ENCODE assay signal across 1 cellular context in the genomic region with DNA sequence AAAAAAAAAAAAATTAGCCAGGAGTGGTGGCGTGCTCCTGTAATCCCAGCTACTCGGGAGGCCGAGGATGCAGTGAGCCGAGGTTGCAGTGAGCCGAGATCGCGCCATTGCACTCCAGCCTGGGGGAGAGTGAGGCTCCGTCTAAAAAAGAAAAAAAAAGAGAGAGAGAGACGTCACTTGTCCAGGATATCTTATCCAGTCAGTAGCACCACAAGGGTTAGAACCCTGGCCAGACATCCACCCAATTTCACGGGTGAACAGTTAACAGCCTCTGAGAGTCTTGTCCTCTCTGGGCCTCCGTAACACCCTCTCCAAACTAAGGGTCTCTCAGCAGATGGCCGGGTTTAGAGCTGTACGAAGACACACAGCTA.
TF ChIP-seq lines count a peak whose summit lies in the region.

No MANE protein-coding gene starts in this region.

TF ChIP-seq in GM23338, 12 proteins besides CTCF, POLR2A, EP300 and RAD21 (continued from another document):
- TF ChIP-seq, protein P1, sequence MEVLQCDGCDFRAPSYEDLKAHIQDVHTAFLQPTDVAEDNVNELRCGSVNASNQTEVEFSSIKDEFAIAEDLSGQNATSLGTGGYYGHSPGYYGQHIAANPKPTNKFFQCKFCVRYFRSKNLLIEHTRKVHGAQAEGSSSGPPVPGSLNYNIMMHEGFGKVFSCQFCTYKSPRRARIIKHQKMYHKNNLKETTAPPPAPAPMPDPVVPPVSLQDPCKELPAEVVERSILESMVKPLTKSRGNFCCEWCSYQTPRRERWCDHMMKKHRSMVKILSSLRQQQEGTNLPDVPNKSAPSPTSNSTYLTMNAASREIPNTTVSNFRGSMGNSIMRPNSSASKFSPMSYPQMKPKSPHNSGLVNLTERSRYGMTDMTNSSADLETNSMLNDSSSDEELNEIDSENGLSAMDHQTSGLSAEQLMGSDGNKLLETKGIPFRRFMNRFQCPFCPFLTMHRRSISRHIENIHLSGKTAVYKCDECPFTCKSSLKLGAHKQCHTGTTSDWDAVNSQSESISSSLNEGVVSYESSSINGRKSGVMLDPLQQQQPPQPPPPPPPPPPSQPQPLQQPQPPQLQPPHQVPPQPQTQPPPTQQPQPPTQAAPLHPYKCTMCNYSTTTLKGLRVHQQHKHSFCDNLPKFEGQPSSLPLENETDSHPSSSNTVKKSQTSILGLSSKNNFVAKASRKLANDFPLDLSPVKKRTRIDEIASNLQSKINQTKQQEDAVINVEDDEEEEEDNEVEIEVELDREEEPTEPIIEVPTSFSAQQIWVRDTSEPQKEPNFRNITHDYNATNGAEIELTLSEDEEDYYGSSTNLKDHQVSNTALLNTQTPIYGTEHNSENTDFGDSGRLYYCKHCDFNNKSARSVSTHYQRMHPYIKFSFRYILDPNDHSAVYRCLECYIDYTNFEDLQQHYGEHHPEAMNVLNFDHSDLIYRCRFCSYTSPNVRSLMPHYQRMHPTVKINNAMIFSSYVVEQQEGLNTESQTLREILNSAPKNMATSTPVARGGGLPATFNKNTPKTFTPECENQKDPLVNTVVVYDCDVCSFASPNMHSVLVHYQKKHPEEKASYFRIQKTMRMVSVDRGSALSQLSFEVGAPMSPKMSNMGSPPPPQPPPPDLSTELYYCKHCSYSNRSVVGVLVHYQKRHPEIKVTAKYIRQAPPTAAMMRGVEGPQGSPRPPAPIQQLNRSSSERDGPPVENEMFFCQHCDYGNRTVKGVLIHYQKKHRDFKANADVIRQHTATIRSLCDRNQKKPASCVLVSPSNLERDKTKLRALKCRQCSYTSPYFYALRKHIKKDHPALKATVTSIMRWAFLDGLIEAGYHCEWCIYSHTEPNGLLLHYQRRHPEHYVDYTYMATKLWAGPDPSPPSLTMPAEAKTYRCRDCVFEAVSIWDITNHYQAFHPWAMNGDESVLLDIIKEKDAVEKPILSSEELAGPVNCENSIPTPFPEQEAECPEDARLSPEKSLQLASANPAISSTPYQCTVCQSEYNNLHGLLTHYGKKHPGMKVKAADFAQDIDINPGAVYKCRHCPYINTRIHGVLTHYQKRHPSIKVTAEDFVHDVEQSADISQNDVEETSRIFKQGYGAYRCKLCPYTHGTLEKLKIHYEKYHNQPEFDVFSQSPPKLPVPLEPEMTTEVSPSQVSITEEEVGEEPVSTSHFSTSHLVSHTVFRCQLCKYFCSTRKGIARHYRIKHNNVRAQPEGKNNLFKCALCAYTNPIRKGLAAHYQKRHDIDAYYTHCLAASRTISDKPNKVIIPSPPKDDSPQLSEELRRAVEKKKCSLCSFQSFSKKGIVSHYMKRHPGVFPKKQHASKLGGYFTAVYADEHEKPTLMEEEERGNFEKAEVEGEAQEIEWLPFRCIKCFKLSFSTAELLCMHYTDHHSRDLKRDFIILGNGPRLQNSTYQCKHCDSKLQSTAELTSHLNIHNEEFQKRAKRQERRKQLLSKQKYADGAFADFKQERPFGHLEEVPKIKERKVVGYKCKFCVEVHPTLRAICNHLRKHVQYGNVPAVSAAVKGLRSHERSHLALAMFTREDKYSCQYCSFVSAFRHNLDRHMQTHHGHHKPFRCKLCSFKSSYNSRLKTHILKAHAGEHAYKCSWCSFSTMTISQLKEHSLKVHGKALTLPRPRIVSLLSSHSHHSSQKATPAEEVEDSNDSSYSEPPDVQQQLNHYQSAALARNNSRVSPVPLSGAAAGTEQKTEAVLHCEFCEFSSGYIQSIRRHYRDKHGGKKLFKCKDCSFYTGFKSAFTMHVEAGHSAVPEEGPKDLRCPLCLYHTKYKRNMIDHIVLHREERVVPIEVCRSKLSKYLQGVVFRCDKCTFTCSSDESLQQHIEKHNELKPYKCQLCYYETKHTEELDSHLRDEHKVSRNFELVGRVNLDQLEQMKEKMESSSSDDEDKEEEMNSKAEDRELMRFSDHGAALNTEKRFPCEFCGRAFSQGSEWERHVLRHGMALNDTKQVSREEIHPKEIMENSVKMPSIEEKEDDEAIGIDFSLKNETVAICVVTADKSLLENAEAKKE (CRISPR knock-in tag; IDR thresholded peaks at IDR 0.05) = no peak
- TF ChIP-seq ZNF114 (CRISPR knock-in tag; IDR thresholded peaks at IDR 0.05) (no peak), EZH2 (IDR thresholded peaks at IDR 0.05; ENCODE audit: low read depth, unreplicated experiment) (no peak), NANOG (IDR thresholded peaks at IDR 0.05; ENCODE audit: borderline replicate concordance) (no peak), POLR2AphosphoS5 (IDR thresholded peaks at IDR 0.05; ENCODE audit: low read depth) (no peak)
